Comparison of ENCODE assay signal across 10 cellular contexts in the genomic region with DNA sequence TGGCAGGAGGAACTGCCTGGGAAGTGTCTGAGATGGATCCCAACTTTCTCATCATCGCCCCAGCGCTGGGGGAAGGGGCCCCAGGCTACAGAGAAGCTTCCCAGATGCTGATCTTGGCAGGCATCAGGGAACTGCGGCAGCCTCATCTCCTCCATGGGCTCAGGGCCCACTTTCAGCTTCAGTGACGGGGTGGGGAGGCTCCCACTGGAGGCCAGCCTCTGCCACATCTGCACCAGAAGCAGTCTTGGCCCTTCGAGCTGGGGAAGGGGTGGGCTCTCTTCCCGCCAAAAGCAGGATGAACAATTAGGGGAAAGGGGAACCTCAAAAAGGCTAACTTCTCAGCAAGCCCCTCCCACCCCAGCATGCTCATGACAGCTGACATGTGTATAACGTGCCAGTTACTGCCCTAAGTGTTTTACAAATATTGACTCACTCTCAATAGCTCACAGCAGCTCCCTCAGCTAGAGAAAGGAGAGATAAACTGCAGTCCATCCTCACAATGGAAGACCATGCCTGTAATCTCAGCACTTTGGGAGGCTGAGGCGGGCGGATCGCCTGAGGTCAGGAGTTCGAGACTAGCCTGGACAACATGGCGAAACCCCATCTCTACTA. TPM values are rescaled to one million over a fixed set of nuclear protein-coding genes. Genes with fewer than 3 reads are reported as not detected.
DNase-seq lines count a peak whose midpoint lies in the region; ATAC-seq, FAIRE-seq and TF ChIP-seq lines count a peak whose summit lies in the region.
"Had no signal": no experiment of that assay in that cellular context is flagged by ENCODE, and none has a peak within 500 bp of the region (broad histone marks: within the 10 kb centered on the region; RNA-seq: fewer than 3 reads in every experiment).

No MANE protein-coding gene starts in this region.

- WGBS in pancreas, 2 donors, result 54 to 57% methylated on average over 12 of the region's 12 CpGs
- 72 to 79% methylated on average over 8 to 12 of the region's 12 CpGs for WGBS in testis, 2 donors

- TF ChIP-seq CTCF in pancreas (IDR thresholded peaks at IDR 0.05) (no peak), testis (IDR thresholded peaks at IDR 0.05) (no peak)

- ATAC-seq in pancreas (peak; percentile 40 to 92 (median 82)), HG02642 (IDR thresholded peaks at IDR 0.05; ENCODE audit: poor library complexity, unreplicated experiment) (no peak)

- DNase-seq in EL (peak; percentile 31), NCI-H2196 (lab: John Stamatoyannopoulos, UW; ENCODE audit: unreplicated experiment) (peak; percentile 90), pancreas (peak in 1 of 6 donors; percentile 25), testis (no peak), head of caudate nucleus (no peak), cerebellar cortex (ENCODE audit: low spot score) (no peak)
- DNase-seq: NK-92 treated with Interleukin-12 subunit alpha and Interleukin-12 subunit beta, amount 100 ng/mL, for 24 hours had no signal

- peak overlapping the region in 1 of 4 donors; percentile 28 for H3K27ac ChIP-seq in pancreas
- no peak overlapping the region for H3K27ac ChIP-seq in testis

- no peak overlapping the region for H3K9ac ChIP-seq in endocrine pancreas (ENCODE audit: control insufficient read depth, insufficient read depth, low read length)

- intact Hi-C loops in pancreas (cut with DNase I) (no loop called here), testis (cut with DNase I; ENCODE audit: low total_unique reads) (loop anchor here (10.0 kb wide), 1 partner anchor 303 kb away; a partner anchor contains a TSS), head of caudate nucleus (cut with DNase I) (no loop called here)

- H3K4me3 ChIP-seq in endocrine pancreas (ENCODE audit: control insufficient read depth, insufficient read depth, low read length) (peak overlapping the region; percentile 16), pancreas (no peak overlapping the region), testis (no peak overlapping the region)
- H3K4me3 ChIP-seq: adrenal gland had no signal

- H3K4me1 ChIP-seq in endocrine pancreas (ENCODE audit: control insufficient read depth, insufficient read depth, low read length), result no peaks in the 10 kb centered on the region
- H3K4me1 ChIP-seq in pancreas, result no peaks in the 10 kb centered on the region
- H3K4me1 ChIP-seq in testis, result no peaks in the 10 kb centered on the region

- FAIRE-seq in pancreas (lab: Jason Lieb, UNC), result no peak

- no peaks in the 10 kb centered on the region for H3K36me3 ChIP-seq in endocrine pancreas (ENCODE audit: control insufficient read depth, insufficient read depth, low read length)
- H3K36me3 ChIP-seq in pancreas, result no peaks in the 10 kb centered on the region
- no peaks in the 10 kb centered on the region for H3K36me3 ChIP-seq in testis (ENCODE audit: low read depth, missing control alignments)
- H3K36me3 ChIP-seq: adrenal gland had no signal

- H3K9me3 ChIP-seq in endocrine pancreas (ENCODE audit: control insufficient read depth, low read length) (no peaks in the 10 kb centered on the region), pancreas (no peaks in the 10 kb centered on the region), testis (no peaks in the 10 kb centered on the region)
- H3K9me3 ChIP-seq: adrenal gland had no signal

- TF ChIP-seq POLR2A in testis (IDR thresholded peaks at IDR 0.05), result no peak

- no peaks in the 10 kb centered on the region for H3K27me3 ChIP-seq in endocrine pancreas (ENCODE audit: control insufficient read depth, insufficient read depth, low read length)
- no peaks in the 10 kb centered on the region for H3K27me3 ChIP-seq in pancreas
- H3K27me3 ChIP-seq in testis, result no peaks in the 10 kb centered on the region
- H3K27me3 ChIP-seq: adrenal gland had no signal

RNA-seq across cellular contexts. Expression of a gene that starts 7.1 kb away (rescaled TPM):
- total RNA-seq in pancreas (1 to 10 TPM; 1.9 to 4.8 (median 3.0) TPM), testis (10 to 100 TPM in 1 of 2 donors, 1 to 10 TPM in 1; 8.7 to 13.7 TPM)
- polyA plus RNA-seq in pancreas (1 to 10 TPM; 1.6 to 2.0 TPM), testis (ENCODE audit: insufficient read depth, low read depth, low replicate concordance) (11.9 TPM)

RNA-seq across cellular contexts. Expression of a gene that starts 13.7 kb away (rescaled TPM):
- total RNA-seq in pancreas (10 to 100 TPM in 4 of 6 donors, 1 to 10 TPM in 2; 9.9 to 17.6 (median 14.9) TPM), testis (10 to 100 TPM; 63.5 to 91.8 TPM)
- polyA plus RNA-seq in pancreas (10 to 100 TPM; 23.5 to 34.4 TPM), testis (ENCODE audit: insufficient read depth, low read depth, low replicate concordance) (53.3 TPM)

RNA-seq across cellular contexts. Expression of a gene that starts 32.6 kb away (rescaled TPM):
- total RNA-seq in pancreas, result 10 to 100 TPM in 2 of 6 donors, 1 to 10 TPM in 4; 2.2 to 32.4 (median 5.7) TPM
- 10 to 100 TPM in 1 of 2 donors, 1 to 10 TPM in 1; 7.2 to 13.5 TPM for polyA plus RNA-seq in pancreas
- total RNA-seq in testis, result 10 to 100 TPM; 10.1 to 18.0 TPM
- polyA plus RNA-seq in testis (ENCODE audit: insufficient read depth, low read depth, low replicate concordance), result 14.3 TPM

RNA-seq across cellular contexts. Expression of a gene that starts 43.5 kb away (rescaled TPM):
- total RNA-seq in pancreas (10 to 100 TPM; 11.4 to 27.5 (median 15.4) TPM), testis (100 to 1,000 TPM; 103 to 145 TPM)
- polyA plus RNA-seq in pancreas (10 to 100 TPM; 26.4 to 28.7 TPM), testis (ENCODE audit: insufficient read depth, low read depth, low replicate concordance) (96.5 TPM)

RNA-seq across cellular contexts. Expression of a gene that starts 48.5 kb away (rescaled TPM):
- total RNA-seq in pancreas, result under 1 TPM in 5 of 6 donors, not detected in 1; 0.13 to 0.56 (median 0.20) TPM
- under 1 TPM in 1 of 2 donors, not detected in 1; 0.27 TPM for polyA plus RNA-seq in pancreas
- total RNA-seq in testis, result under 1 TPM; 0.25 to 0.47 TPM
- polyA plus RNA-seq in testis (ENCODE audit: insufficient read depth, low read depth, low replicate concordance), result 0.28 TPM

Comparison
In these comparisons a context has a peak if more than half of its experiments do, and no peak if none do; other contexts are left out.
1. DNase-seq: peak in EL (single experiment) and NCI-H2196 (single experiment); none in testis (single experiment), head of caudate nucleus (0 of 42) and cerebellar cortex (single experiment).